Comparison of ENCODE assay signal across 8 cellular contexts in genomic region chr2:126634273-126634861, GRCh38. TPM values are rescaled to one million over a fixed set of nuclear protein-coding genes. Genes with fewer than 3 reads are reported as not detected.
DNase-seq lines count a peak whose midpoint lies in the region; ATAC-seq and TF ChIP-seq lines count a peak whose summit lies in the region.

No MANE protein-coding gene starts in this region.

- no peak overlapping the region for H3K4me3 ChIP-seq in liver (ENCODE audit: low read depth in 1 of 3, low read length in 3 of 3)
- no peak overlapping the region for H3K4me3 ChIP-seq in MG63

- 39% methylated on average over 12 of the region's 12 CpGs for WGBS in liver

- H3K36me3 ChIP-seq in liver (ENCODE audit: control insufficient read depth in 4 of 4, insufficient read depth in 3 of 4, low read depth in 1 of 4, low read length in 3 of 4) (no peaks in the 10 kb centered on the region), MG63 (no peaks in the 10 kb centered on the region)

- H3K9me3 ChIP-seq in liver (ENCODE audit: control insufficient read depth in 4 of 4, low read length in 3 of 4) (no peaks in the 10 kb centered on the region), MG63 (no peaks in the 10 kb centered on the region)

- CTCF ChIA-PET in GM10248 (lab: Yijun Ruan, JAX), result interaction anchor here (0.6 to 1.9 kb wide), 9 partner anchors 9 to 30 kb away, joined by 3 to 8 read pairs (median 4); no protein-coding TSS in a partner anchor

- DNase-seq in GM10248 (ENCODE audit: extremely low spot score) (peak; percentile 34), MG63 (no peak), amniotic stem cell (lab: John Stamatoyannopoulos, UW) (no peak), ecto neural progenitor cell (ENCODE audit: low spot score) (no peak)
- DNase-seq in activated T-cell treated with anti-CD3 and anti-CD28 coated beads, Interleukin-2, amount 50 U/mL, for 48 hours, result peak; percentile 32 to 45

- peak; percentile 70 to 77 for TF ChIP-seq RAD21 in liver (IDR thresholded peaks at IDR 0.05)

- POLR2A ChIA-PET in GM10248 (lab: Yijun Ruan, JAX), result no interaction called here

- no peak overlapping the region for H3K9ac ChIP-seq in liver (ENCODE audit: low read depth in 1 of 2, low read length in 2 of 2)

- ATAC-seq in HG03095 (IDR thresholded peaks at IDR 0.05; ENCODE audit: unreplicated experiment), result peak; percentile 53
- ATAC-seq in HG02973 (IDR thresholded peaks at IDR 0.05; ENCODE audit: unreplicated experiment), result no peak

- H3K27ac ChIP-seq in liver (ENCODE audit: low read depth in 1 of 2, low read length in 2 of 2), result no peak overlapping the region

- peaks cover 0 to 2% (median 0%) of the 10 kb centered on the region in 4 donors for H3K4me1 ChIP-seq in liver (ENCODE audit: control insufficient read depth in 4 of 4, insufficient read depth in 4 of 4, low read length in 3 of 4)

- TF ChIP-seq CTCF in GM10248 (IDR thresholded peaks at IDR 0.05; ENCODE audit: control extremely low read depth, extremely low read depth, low read depth, missing control alignments) (peak; percentile 62), liver (IDR thresholded peaks at IDR 0.05; ENCODE audit: low read depth, low read length, missing input control) (peak; percentile 51)

- H3K27me3 ChIP-seq in liver (ENCODE audit: control insufficient read depth in 4 of 4, insufficient read depth in 4 of 4, low read length in 3 of 4), result no peaks in the 10 kb centered on the region
- no peaks in the 10 kb centered on the region for H3K27me3 ChIP-seq in MG63

TF ChIP-seq in liver, 16 proteins besides CTCF, POLR2A, EP300 and RAD21:
- TF ChIP-seq ATF3 (IDR thresholded peaks at IDR 0.05) (no peak), REST (IDR thresholded peaks at IDR 0.05) (no peak), FOXA2 (IDR thresholded peaks at IDR 0.05) (no peak), FOXA1 (IDR thresholded peaks at IDR 0.05) (no peak)

RNA-seq across cellular contexts. Expression of gene GYPC, which starts 21.6 kb away (rescaled TPM):
- total RNA-seq in liver, result 100 to 1,000 TPM in 1 of 2 donors, 1 to 10 TPM in 1; 8.7 to 419 TPM
- polyA plus RNA-seq in liver, result 10 to 100 TPM in 1 of 2 donors, 1 to 10 TPM in 1; 9.3 to 15.2 TPM
- total RNA-seq in MG63 (2014; rRNA removed; shearing (Covaris generic); ENCODE audit: low replicate concordance), result 49.1 and 118 TPM in 2 replicates

Comparison
In these comparisons a context has a peak if more than half of its experiments do, and no peak if none do; other contexts are left out.
1. DNase-seq: peak in GM10248 (single experiment) and activated T-cell treated with anti-CD3 and anti-CD28 coated beads, Interleukin-2, amount 50 U/mL, for 48 hours (2 of 2); none in MG63 (single experiment), amniotic stem cell (single experiment) and ecto neural progenitor cell (single experiment).